ENCODE assay signal across 1 cellular context in genomic region chr19:50368649-50369570, GRCh38.
TF ChIP-seq lines count a peak whose summit lies in the region.

No MANE protein-coding gene starts in this region.

TF ChIP-seq in HepG2, 621 proteins besides CTCF, POLR2A, EP300 and RAD21 (continued from another document):
- TF ChIP-seq FOXP4 (CRISPR knock-in tag; IDR thresholded peaks at IDR 0.05) (no peak), ZNF691 (CRISPR knock-in tag; IDR thresholded peaks at IDR 0.05; ENCODE audit: borderline replicate concordance, low read depth) (peak; percentile 40; the same call in 1 of the 2 replicates), POGK (CRISPR knock-in tag; conservative IDR thresholded peaks at IDR 0.05) (0 out of 2 replicates have a peak, but pooled peaks have one; percentile 16), GZF1 (CRISPR knock-in tag; IDR thresholded peaks at IDR 0.05) (no peak), MBD4 (IDR thresholded peaks at IDR 0.05; ENCODE audit: borderline replicate concordance, low read length) (no peak), ZFP91 (CRISPR knock-in tag; IDR thresholded peaks at IDR 0.05; ENCODE audit: borderline replicate concordance) (peak; percentile 25; the same call in 1 of the 2 replicates), ZNF501 (CRISPR knock-in tag; IDR thresholded peaks at IDR 0.05) (peak; percentile 30; the same call in 1 of the 2 replicates), FOXO4 (CRISPR knock-in tag; conservative IDR thresholded peaks at IDR 0.05) (no peak), KAT8 (CRISPR knock-in tag; IDR thresholded peaks at IDR 0.05) (0 out of 2 replicates have a peak, but pooled peaks have one; percentile 41), TEAD3 (CRISPR knock-in tag; optimal IDR thresholded peaks at IDR 0.05; ENCODE audit: borderline replicate concordance) (peak; percentile 54), ZBTB26 (CRISPR knock-in tag; IDR thresholded peaks at IDR 0.05; ENCODE audit: borderline replicate concordance) (peak; percentile 90), ZNF143 (CRISPR knock-in tag; IDR thresholded peaks at IDR 0.05) (no peak)
TF ChIP-seq in HepG2: peak in this region for 31.
